ENCODE assay signal across 8 cellular contexts in genomic region chr2:10654069-10654468, GRCh38. TPM values are rescaled to one million over a fixed set of nuclear protein-coding genes. Genes with fewer than 3 reads are reported as not detected.
DNase-seq lines count a peak whose midpoint lies in the region; ATAC-seq and TF ChIP-seq lines count a peak whose summit lies in the region.

No MANE protein-coding gene starts in this region.

- peak overlapping the region; percentile 89 for H3K27ac Mint-ChIP-seq in activated CD4-positive, alpha-beta T cell treated with anti-CD3 and anti-CD28 coated beads for 36 hours
- H3K27ac Mint-ChIP-seq in Caco-2 (ENCODE audit: unreplicated experiment), result no peak overlapping the region

- peak; percentile 81 for DNase-seq in activated CD4-positive, alpha-beta T cell treated with anti-CD3 and anti-CD28 coated beads for 36 hours
- DNase-seq in choroid plexus epithelial cell (ENCODE audit: low read depth) (peak; percentile 53), Caco-2 (no peak), neuronal stem cell (ENCODE audit: low spot score) (no peak), osteoblast (ENCODE audit: insufficient read length, low spot score, missing footprints) (no peak), transverse colon (no peak)
- peak; percentile 39 to 56 for DNase-seq in stimulated activated CD4-positive, alpha-beta T cell treated with anti-CD3 and anti-CD28 coated beads, Interleukin-4, amount 100 ng/mL, for 48 hours (ENCODE audit: low read depth in 2 of 2)

- H3K27me3 ChIP-seq in Caco-2 (replicated peaks; ENCODE audit: control insufficient read depth, insufficient read depth, low read length) (no peaks in the 10 kb centered on the region), neuronal stem cell (ENCODE audit: control insufficient read depth in 3 of 3, insufficient read depth in 3 of 3, low read depth in 1 of 3, low read length in 3 of 3) (no peaks in the 10 kb centered on the region), osteoblast (ENCODE audit: insufficient read depth, low read length) (no peaks in the 10 kb centered on the region), transverse colon (no peaks in the 10 kb centered on the region)

- no peak overlapping the region for H3K9ac ChIP-seq in neuronal stem cell (ENCODE audit: low read depth, low read length, poor library complexity)

- no peaks in the 10 kb centered on the region for H3K79me2 ChIP-seq in osteoblast (ENCODE audit: insufficient read depth, low read length)

- intact Hi-C loops in activated CD4-positive, alpha-beta T cell treated with anti-CD3 and anti-CD28 coated beads for 36 hours (cut with DNase I, micrococcal nuclease), result loop anchor here (1.0 to 10.0 kb wide), 6 partner anchors 161 to 532 kb away; partner anchors contain the start of genes RRM2 (in 2 of the 2), HPCAL1 (in 1 of the 2) and ODC1 (in 1 of the 2)
- intact Hi-C loops in Caco-2 (cut with micrococcal nuclease; ENCODE audit: unreplicated experiment) (no loop called here), transverse colon (cut with DNase I; ENCODE audit: low total_unique reads) (no loop called here)

- H3K4me2 ChIP-seq in neuronal stem cell (ENCODE audit: insufficient read depth, low read length, poor library complexity, severe bottlenecking) (no peak overlapping the region), osteoblast (ENCODE audit: insufficient read depth, low read length) (no peak overlapping the region)

- no CpG with 5 or more reads among the region's 4 CpGs for WGBS in neuronal stem cell (ENCODE audit: extremely low coverage in 2 of 2, insufficient read length in 2 of 2, insufficient replicate concordance in 1 of 2), 2 donors
- 64 to 82% methylated on average over 3 to 4 of the region's 4 CpGs for WGBS in transverse colon (ENCODE audit: low coverage in 1 of 2), 2 donors

- no peak overlapping the region for H4K8ac ChIP-seq in neuronal stem cell (ENCODE audit: low read depth, low read length)

- no peaks in the 10 kb centered on the region for H3K27me3 Mint-ChIP-seq in activated CD4-positive, alpha-beta T cell treated with anti-CD3 and anti-CD28 coated beads for 36 hours
- H3K27me3 Mint-ChIP-seq in Caco-2 (ENCODE audit: insufficient read depth, unreplicated experiment), result no peaks in the 10 kb centered on the region

- in situ Hi-C loops in transverse colon (cut with MboI; ENCODE audit: low pct_ligation_motif_present in 1 of 4, low pct_unique_long_range_greater_than_20kb in 1 of 4, low sequenced_read_pairs in 3 of 4), result loop anchor here in 3 of 4 donors (25.0 kb wide), 3 partner anchors 517 to 567 kb away; partner anchors contain the start of genes CYS1 (in 1 of the 3) and RRM2 (in 1 of the 3)

- ATAC-seq in HG03565 (IDR thresholded peaks at IDR 0.05; ENCODE audit: unreplicated experiment), result peak; percentile 41
- ATAC-seq in activated CD4-positive, alpha-beta T cell treated with anti-CD3 and anti-CD28 coated beads for 36 hours, result peak; percentile 97

- H2AK5ac ChIP-seq in neuronal stem cell (ENCODE audit: low read depth, low read length), result no peak overlapping the region

- no peak overlapping the region for H4K91ac ChIP-seq in neuronal stem cell (ENCODE audit: low read depth, low read length, poor library complexity)

- no peak overlapping the region for H2BK120ac ChIP-seq in neuronal stem cell (ENCODE audit: low read depth, low read length)

- no peak for TF ChIP-seq POLR2A in transverse colon (IDR thresholded peaks at IDR 0.05)

- H2AFZ ChIP-seq in neuronal stem cell (ENCODE audit: low read length) (no peak overlapping the region), osteoblast (ENCODE audit: low read length) (no peak overlapping the region)

- H3K79me1 ChIP-seq in neuronal stem cell (ENCODE audit: low read depth, low read length), result no peaks in the 10 kb centered on the region

- H3K36me3 Mint-ChIP-seq in activated CD4-positive, alpha-beta T cell treated with anti-CD3 and anti-CD28 coated beads for 36 hours (ENCODE audit: low read depth), result peaks cover 57% of the 10 kb centered on the region
- peaks cover 87% of the 10 kb centered on the region for H3K36me3 Mint-ChIP-seq in Caco-2 (ENCODE audit: insufficient read depth, unreplicated experiment)

- peaks cover 9% of the 10 kb centered on the region for H3K4me1 ChIP-seq in Caco-2
- H3K4me1 ChIP-seq in neuronal stem cell (ENCODE audit: control insufficient read depth in 2 of 2, insufficient read depth in 1 of 2, low read depth in 1 of 2, low read length in 2 of 2), result no peaks in the 10 kb centered on the region
- peaks cover 15% of the 10 kb centered on the region for H3K4me1 ChIP-seq in osteoblast (ENCODE audit: insufficient read depth, low read length)
- H3K4me1 ChIP-seq in transverse colon, result no peaks in the 10 kb centered on the region

- peaks cover 7% of the 10 kb centered on the region for H4K20me1 ChIP-seq in osteoblast (ENCODE audit: insufficient read depth, low read length)

- H3K27ac ChIP-seq in neuronal stem cell (replicated peaks; ENCODE audit: low read length) (no peak overlapping the region), osteoblast (ENCODE audit: low read depth, low read length) (no peak overlapping the region), transverse colon (no peak overlapping the region)

- peak overlapping the region; percentile 9 for H3K4me3 Mint-ChIP-seq in activated CD4-positive, alpha-beta T cell treated with anti-CD3 and anti-CD28 coated beads for 36 hours
- H3K4me3 Mint-ChIP-seq in Caco-2 (ENCODE audit: unreplicated experiment), result no peak overlapping the region

- BruUV-seq in Caco-2 (replicated peaks; lab: Mats Ljungman, UMichigan), result no TSS peak

- H3K23ac ChIP-seq in neuronal stem cell (ENCODE audit: low read depth, low read length, poor library complexity), result no peak overlapping the region

- no peak overlapping the region for H3K4me3 ChIP-seq in choroid plexus epithelial cell (ENCODE audit: low read depth, low read length)
- H3K4me3 ChIP-seq in Caco-2 (ENCODE audit: low read depth, low read length), result no peak overlapping the region
- no peak overlapping the region for H3K4me3 ChIP-seq in neuronal stem cell (ENCODE audit: low read length in 2 of 2)
- H3K4me3 ChIP-seq in osteoblast (ENCODE audit: insufficient read depth, low read length), result no peak overlapping the region
- H3K4me3 ChIP-seq in transverse colon, result no peak overlapping the region

- H3K18ac ChIP-seq in neuronal stem cell (ENCODE audit: low read length), result no peak overlapping the region

- no peak overlapping the region for H2BK12ac ChIP-seq in neuronal stem cell (ENCODE audit: low read length)

- H2BK5ac ChIP-seq in neuronal stem cell (ENCODE audit: low read length), result no peak overlapping the region

- no peak for TF ChIP-seq EP300 in transverse colon (IDR thresholded peaks at IDR 0.05; ENCODE audit: low read depth)

- no peak overlapping the region for H3K14ac ChIP-seq in neuronal stem cell (ENCODE audit: low read length)

- peaks cover 5% of the 10 kb centered on the region for H3K36me3 ChIP-seq in Caco-2 (ENCODE audit: control insufficient read depth, insufficient read depth, low read length)
- H3K36me3 ChIP-seq in neuronal stem cell (replicated peaks in 1 of 2; ENCODE audit: control insufficient read depth in 2 of 2, insufficient read depth in 2 of 2, low read length in 2 of 2), result peaks cover 20 to 93% of the 10 kb centered on the region in 2 donors
- H3K36me3 ChIP-seq in osteoblast (ENCODE audit: insufficient read depth, low read length), result peaks cover 33% of the 10 kb centered on the region
- peaks cover 0 to 36% (median 14%) of the 10 kb centered on the region in 4 donors for H3K36me3 ChIP-seq in transverse colon

- H3K9me3 Mint-ChIP-seq in activated CD4-positive, alpha-beta T cell treated with anti-CD3 and anti-CD28 coated beads for 36 hours (ENCODE audit: low read depth), result no peaks in the 10 kb centered on the region
- H3K9me3 Mint-ChIP-seq in Caco-2 (ENCODE audit: unreplicated experiment), result no peaks in the 10 kb centered on the region

- CTCF ChIA-PET in activated CD4-positive, alpha-beta T cell treated with anti-CD3 and anti-CD28 coated beads for 36 hours (lab: Charles Lee), result interaction anchor here (0.8 to 1.5 kb wide), 4 partner anchors 9 to 37 kb away, joined by 3 to 4 read pairs (median 4); no protein-coding TSS in a partner anchor
- CTCF ChIA-PET in Caco-2 (lab: Charles Lee), result no interaction called here

- TF ChIP-seq CTCF in choroid plexus epithelial cell (conservative IDR thresholded peaks at IDR 0.05; ENCODE audit: low read depth, low read length) (no peak), Caco-2 (IDR thresholded peaks at IDR 0.05; ENCODE audit: insufficient read depth in 1 of 2, low read depth in 1 of 2, low read length in 1 of 2, severe bottlenecking in 1 of 2, unreplicated experiment in 1 of 2) (no peak), osteoblast (IDR thresholded peaks at IDR 0.05; ENCODE audit: extremely low read depth, low read depth, low read length) (no peak), transverse colon (IDR thresholded peaks at IDR 0.05) (no peak)

- H3K4ac ChIP-seq in neuronal stem cell (ENCODE audit: low read length), result no peak overlapping the region

- POLR2A ChIA-PET in activated CD4-positive, alpha-beta T cell treated with anti-CD3 and anti-CD28 coated beads for 36 hours (lab: Charles Lee), result interaction anchor here (0.6 to 1.4 kb wide), 5 partner anchors 35 to 691 kb away, joined by 3 read pairs; partner anchors contain the start of genes ODC1 and ROCK2
- POLR2A ChIA-PET in Caco-2 (lab: Charles Lee), result no interaction called here

- H3K9me3 ChIP-seq in Caco-2 (no peaks in the 10 kb centered on the region), neuronal stem cell (replicated peaks in 1 of 2; ENCODE audit: control insufficient read depth in 2 of 2, insufficient read depth in 1 of 2, low read depth in 1 of 2, low read length in 2 of 2) (no peaks in the 10 kb centered on the region), osteoblast (ENCODE audit: low read depth, low read length) (no peaks in the 10 kb centered on the region), transverse colon (no peaks in the 10 kb centered on the region)

- H2BK15ac ChIP-seq in neuronal stem cell (ENCODE audit: low read length), result no peak overlapping the region

- H3K4me1 Mint-ChIP-seq in activated CD4-positive, alpha-beta T cell treated with anti-CD3 and anti-CD28 coated beads for 36 hours, result peaks cover 47% of the 10 kb centered on the region
- peaks cover 7% of the 10 kb centered on the region for H3K4me1 Mint-ChIP-seq in Caco-2 (ENCODE audit: low read depth, unreplicated experiment)

RNA-seq across cellular contexts. Expression of gene NOL10, which starts 35.7 kb away (rescaled TPM):
- total RNA-seq in activated CD4-positive, alpha-beta T cell treated with anti-CD3 and anti-CD28 coated beads for 36 hours, result 10 to 100 TPM; 39.7 to 41.0 TPM
- total RNA-seq in Caco-2 (2022) (38.8 and 41.7 TPM in 2 replicates), osteoblast (39.1 and 46.3 TPM in 2 replicates), transverse colon (10 to 100 TPM; 10.8 to 25.9 (median 18.8) TPM)
- 15.2 TPM for polyA plus RNA-seq in neuronal stem cell (2013, experiment 1 of 2)
- polyA plus RNA-seq in neuronal stem cell (2013, experiment 2 of 2), result 15.6 TPM

Comparison
In these comparisons a context has a peak if more than half of its experiments do, and no peak if none do; other contexts are left out.
1. DNase-seq: peak in activated CD4-positive, alpha-beta T cell treated with anti-CD3 and anti-CD28 coated beads for 36 hours (single experiment), choroid plexus epithelial cell (single experiment) and stimulated activated CD4-positive, alpha-beta T cell treated with anti-CD3 and anti-CD28 coated beads, Interleukin-4, amount 100 ng/mL, for 48 hours (2 of 2); none in Caco-2 (0 of 2), neuronal stem cell (single experiment), osteoblast (single experiment) and transverse colon (single experiment).
2. intact Hi-C loops: an anchor here in activated CD4-positive, alpha-beta T cell treated with anti-CD3 and anti-CD28 coated beads for 36 hours (1.0 to 10.0 kb wide); none called in Caco-2 and transverse colon.